Comparison of ENCODE assay signal across 1 cellular context in genomic region chr19:46600393-46601317, GRCh38.
TF ChIP-seq lines count a peak whose summit lies in the region.

No MANE protein-coding gene starts in this region.

TF ChIP-seq in HepG2, 621 proteins besides CTCF, POLR2A, EP300 and RAD21 (continued from another document and continues in another):
- TF ChIP-seq ZBTB33 (CRISPR knock-in tag; IDR thresholded peaks at IDR 0.05) (no peak), ZNF569 (CRISPR knock-in tag; IDR thresholded peaks at IDR 0.05; ENCODE audit: borderline replicate concordance) (no peak), ZNF639 (CRISPR knock-in tag; conservative IDR thresholded peaks at IDR 0.05) (peak; percentile 77; the same call in 1 of the 2 replicates), GMEB2 (CRISPR knock-in tag; IDR thresholded peaks at IDR 0.05; ENCODE audit: low read depth) (no peak), ZNF282 (IDR thresholded peaks at IDR 0.05; ENCODE audit: partially characterized antibody) (no peak), HOXA5 (CRISPR knock-in tag; IDR thresholded peaks at IDR 0.05) (peak; percentile 77; the same call in 1 of the 2 replicates), HNF4A (CRISPR knock-in tag; IDR thresholded peaks at IDR 0.05) (no peak), SOX5 (CRISPR knock-in tag; IDR thresholded peaks at IDR 0.05; ENCODE audit: borderline replicate concordance) (peak; percentile 33; the same call in 1 of the 2 replicates), RBAK (CRISPR knock-in tag; IDR thresholded peaks at IDR 0.05) (no peak), KDM5B (CRISPR knock-in tag; IDR thresholded peaks at IDR 0.05; ENCODE audit: borderline replicate concordance) (peak; percentile 34; the same call in 1 of the 2 replicates), SNAPC2 (CRISPR knock-in tag; IDR thresholded peaks at IDR 0.05) (no peak), MED8 (CRISPR knock-in tag; IDR thresholded peaks at IDR 0.05; ENCODE audit: insufficient replicate concordance) (no peak), KLF9 (CRISPR knock-in tag; IDR thresholded peaks at IDR 0.05; ENCODE audit: low read depth) (no peak; the same call in 1 of the 2 replicates), PRPF4 (IDR thresholded peaks at IDR 0.05; ENCODE audit: low read depth, low read length, poor library complexity, severe bottlenecking) (no peak), ZBTB1 (CRISPR knock-in tag; IDR thresholded peaks at IDR 0.05; ENCODE audit: borderline replicate concordance) (no peak), CHD2 (IDR thresholded peaks at IDR 0.05; ENCODE audit: low read depth, low read length) (peak; percentile 89), RORA (CRISPR knock-in tag; IDR thresholded peaks at IDR 0.05) (no peak), ZNF530 (CRISPR knock-in tag; IDR thresholded peaks at IDR 0.05; ENCODE audit: low read depth) (no peak), ZBTB26 (CRISPR knock-in tag; IDR thresholded peaks at IDR 0.05; ENCODE audit: borderline replicate concordance) (peak; percentile 19; the same call in 1 of the 2 replicates), SMAD3 (CRISPR knock-in tag; IDR thresholded peaks at IDR 0.05) (peak; percentile 52), TMF1 (CRISPR knock-in tag; IDR thresholded peaks at IDR 0.05; ENCODE audit: low read depth) (no peak), ZNF260 (CRISPR knock-in tag; IDR thresholded peaks at IDR 0.05; ENCODE audit: borderline replicate concordance, low read depth) (no peak), JUND (CRISPR knock-in tag; IDR thresholded peaks at IDR 0.05) (peak; percentile 71; the same call in 1 of the 2 replicates), NFRKB (IDR thresholded peaks at IDR 0.05) (no peak), SIX4 (CRISPR knock-in tag; IDR thresholded peaks at IDR 0.05) (peak; percentile 35; the same call in 1 of the 2 replicates), ZNF616 (CRISPR knock-in tag; IDR thresholded peaks at IDR 0.05; ENCODE audit: low read depth) (no peak), KAT2B (IDR thresholded peaks at IDR 0.05; ENCODE audit: borderline replicate concordance, low read depth, low read length) (no peak), ATF3 (CRISPR knock-in tag; IDR thresholded peaks at IDR 0.05) (no peak; the same call in 1 of the 2 replicates), POLR2G (IDR thresholded peaks at IDR 0.05; ENCODE audit: low read depth, low read length) (peak; percentile 94), ZIK1 (CRISPR knock-in tag; IDR thresholded peaks at IDR 0.05; ENCODE audit: borderline replicate concordance, low read depth) (no peak), MXI1 (IDR thresholded peaks at IDR 0.05; ENCODE audit: borderline replicate concordance, low read depth, low read length) (no peak; the same call in 2 of the 3 replicates), CEBPG (CRISPR knock-in tag; IDR thresholded peaks at IDR 0.05) (0 out of 2 replicates have a peak, but pooled peaks have one; percentile 26), BRD4 (CRISPR knock-in tag; IDR thresholded peaks at IDR 0.05) (peak; percentile 81), TARDBP (CRISPR knock-in tag; IDR thresholded peaks at IDR 0.05) (peak; percentile 73; the same call in 1 of the 2 replicates), KLF12 (CRISPR knock-in tag; IDR thresholded peaks at IDR 0.05; ENCODE audit: borderline replicate concordance) (peak; percentile 81; the same call in 1 of the 2 replicates), TRIM24 (CRISPR knock-in tag; IDR thresholded peaks at IDR 0.05) (no peak)
- TF ChIP-seq, protein P1, sequence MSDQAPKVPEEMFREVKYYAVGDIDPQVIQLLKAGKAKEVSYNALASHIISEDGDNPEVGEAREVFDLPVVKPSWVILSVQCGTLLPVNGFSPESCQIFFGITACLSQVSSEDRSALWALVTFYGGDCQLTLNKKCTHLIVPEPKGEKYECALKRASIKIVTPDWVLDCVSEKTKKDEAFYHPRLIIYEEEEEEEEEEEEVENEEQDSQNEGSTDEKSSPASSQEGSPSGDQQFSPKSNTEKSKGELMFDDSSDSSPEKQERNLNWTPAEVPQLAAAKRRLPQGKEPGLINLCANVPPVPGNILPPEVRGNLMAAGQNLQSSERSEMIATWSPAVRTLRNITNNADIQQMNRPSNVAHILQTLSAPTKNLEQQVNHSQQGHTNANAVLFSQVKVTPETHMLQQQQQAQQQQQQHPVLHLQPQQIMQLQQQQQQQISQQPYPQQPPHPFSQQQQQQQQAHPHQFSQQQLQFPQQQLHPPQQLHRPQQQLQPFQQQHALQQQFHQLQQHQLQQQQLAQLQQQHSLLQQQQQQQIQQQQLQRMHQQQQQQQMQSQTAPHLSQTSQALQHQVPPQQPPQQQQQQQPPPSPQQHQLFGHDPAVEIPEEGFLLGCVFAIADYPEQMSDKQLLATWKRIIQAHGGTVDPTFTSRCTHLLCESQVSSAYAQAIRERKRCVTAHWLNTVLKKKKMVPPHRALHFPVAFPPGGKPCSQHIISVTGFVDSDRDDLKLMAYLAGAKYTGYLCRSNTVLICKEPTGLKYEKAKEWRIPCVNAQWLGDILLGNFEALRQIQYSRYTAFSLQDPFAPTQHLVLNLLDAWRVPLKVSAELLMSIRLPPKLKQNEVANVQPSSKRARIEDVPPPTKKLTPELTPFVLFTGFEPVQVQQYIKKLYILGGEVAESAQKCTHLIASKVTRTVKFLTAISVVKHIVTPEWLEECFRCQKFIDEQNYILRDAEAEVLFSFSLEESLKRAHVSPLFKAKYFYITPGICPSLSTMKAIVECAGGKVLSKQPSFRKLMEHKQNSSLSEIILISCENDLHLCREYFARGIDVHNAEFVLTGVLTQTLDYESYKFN (CRISPR knock-in tag; conservative IDR thresholded peaks at IDR 0.05), result peak; percentile 54; the same call in 1 of the 2 replicates
- TF ChIP-seq, protein P2, sequence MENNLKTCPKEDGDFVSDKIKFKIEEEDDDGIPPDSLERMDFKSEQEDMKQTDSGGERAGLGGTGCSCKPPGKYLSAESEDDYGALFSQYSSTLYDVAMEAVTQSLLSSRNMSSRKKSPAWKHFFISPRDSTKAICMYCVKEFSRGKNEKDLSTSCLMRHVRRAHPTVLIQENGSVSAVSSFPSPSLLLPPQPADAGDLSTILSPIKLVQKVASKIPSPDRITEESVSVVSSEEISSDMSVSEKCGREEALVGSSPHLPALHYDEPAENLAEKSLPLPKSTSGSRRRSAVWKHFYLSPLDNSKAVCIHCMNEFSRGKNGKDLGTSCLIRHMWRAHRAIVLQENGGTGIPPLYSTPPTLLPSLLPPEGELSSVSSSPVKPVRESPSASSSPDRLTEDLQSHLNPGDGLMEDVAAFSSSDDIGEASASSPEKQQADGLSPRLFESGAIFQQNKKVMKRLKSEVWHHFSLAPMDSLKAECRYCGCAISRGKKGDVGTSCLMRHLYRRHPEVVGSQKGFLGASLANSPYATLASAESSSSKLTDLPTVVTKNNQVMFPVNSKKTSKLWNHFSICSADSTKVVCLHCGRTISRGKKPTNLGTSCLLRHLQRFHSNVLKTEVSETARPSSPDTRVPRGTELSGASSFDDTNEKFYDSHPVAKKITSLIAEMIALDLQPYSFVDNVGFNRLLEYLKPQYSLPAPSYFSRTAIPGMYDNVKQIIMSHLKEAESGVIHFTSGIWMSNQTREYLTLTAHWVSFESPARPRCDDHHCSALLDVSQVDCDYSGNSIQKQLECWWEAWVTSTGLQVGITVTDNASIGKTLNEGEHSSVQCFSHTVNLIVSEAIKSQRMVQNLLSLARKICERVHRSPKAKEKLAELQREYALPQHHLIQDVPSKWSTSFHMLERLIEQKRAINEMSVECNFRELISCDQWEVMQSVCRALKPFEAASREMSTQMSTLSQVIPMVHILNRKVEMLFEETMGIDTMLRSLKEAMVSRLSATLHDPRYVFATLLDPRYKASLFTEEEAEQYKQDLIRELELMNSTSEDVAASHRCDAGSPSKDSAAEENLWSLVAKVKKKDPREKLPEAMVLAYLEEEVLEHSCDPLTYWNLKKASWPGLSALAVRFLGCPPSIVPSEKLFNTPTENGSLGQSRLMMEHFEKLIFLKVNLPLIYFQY (CRISPR knock-in tag; IDR thresholded peaks at IDR 0.05; ENCODE audit: borderline replicate concordance), result peak; percentile 65; the same call in 1 of the 2 replicates
- TF ChIP-seq, protein P3, sequence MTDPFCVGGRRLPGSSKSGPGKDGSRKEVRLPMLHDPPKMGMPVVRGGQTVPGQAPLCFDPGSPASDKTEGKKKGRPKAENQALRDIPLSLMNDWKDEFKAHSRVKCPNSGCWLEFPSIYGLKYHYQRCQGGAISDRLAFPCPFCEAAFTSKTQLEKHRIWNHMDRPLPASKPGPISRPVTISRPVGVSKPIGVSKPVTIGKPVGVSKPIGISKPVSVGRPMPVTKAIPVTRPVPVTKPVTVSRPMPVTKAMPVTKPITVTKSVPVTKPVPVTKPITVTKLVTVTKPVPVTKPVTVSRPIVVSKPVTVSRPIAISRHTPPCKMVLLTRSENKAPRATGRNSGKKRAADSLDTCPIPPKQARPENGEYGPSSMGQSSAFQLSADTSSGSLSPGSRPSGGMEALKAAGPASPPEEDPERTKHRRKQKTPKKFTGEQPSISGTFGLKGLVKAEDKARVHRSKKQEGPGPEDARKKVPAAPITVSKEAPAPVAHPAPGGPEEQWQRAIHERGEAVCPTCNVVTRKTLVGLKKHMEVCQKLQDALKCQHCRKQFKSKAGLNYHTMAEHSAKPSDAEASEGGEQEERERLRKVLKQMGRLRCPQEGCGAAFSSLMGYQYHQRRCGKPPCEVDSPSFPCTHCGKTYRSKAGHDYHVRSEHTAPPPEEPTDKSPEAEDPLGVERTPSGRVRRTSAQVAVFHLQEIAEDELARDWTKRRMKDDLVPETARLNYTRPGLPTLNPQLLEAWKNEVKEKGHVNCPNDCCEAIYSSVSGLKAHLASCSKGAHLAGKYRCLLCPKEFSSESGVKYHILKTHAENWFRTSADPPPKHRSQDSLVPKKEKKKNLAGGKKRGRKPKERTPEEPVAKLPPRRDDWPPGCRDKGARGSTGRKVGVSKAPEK (CRISPR knock-in tag; IDR thresholded peaks at IDR 0.05; ENCODE audit: borderline replicate concordance), result no peak
- TF ChIP-seq, protein P4, sequence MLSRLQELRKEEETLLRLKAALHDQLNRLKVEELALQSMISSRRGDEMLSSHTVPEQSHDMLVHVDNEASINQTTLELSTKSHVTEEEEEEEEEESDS (CRISPR knock-in tag; IDR thresholded peaks at IDR 0.05; ENCODE audit: borderline replicate concordance), result no peak
- TF ChIP-seq, protein P5, sequence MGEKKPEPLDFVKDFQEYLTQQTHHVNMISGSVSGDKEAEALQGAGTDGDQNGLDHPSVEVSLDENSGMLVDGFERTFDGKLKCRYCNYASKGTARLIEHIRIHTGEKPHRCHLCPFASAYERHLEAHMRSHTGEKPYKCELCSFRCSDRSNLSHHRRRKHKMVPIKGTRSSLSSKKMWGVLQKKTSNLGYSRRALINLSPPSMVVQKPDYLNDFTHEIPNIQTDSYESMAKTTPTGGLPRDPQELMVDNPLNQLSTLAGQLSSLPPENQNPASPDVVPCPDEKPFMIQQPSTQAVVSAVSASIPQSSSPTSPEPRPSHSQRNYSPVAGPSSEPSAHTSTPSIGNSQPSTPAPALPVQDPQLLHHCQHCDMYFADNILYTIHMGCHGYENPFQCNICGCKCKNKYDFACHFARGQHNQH (CRISPR knock-in tag; IDR thresholded peaks at IDR 0.05), result peak; percentile 92
- TF ChIP-seq, protein P6, sequence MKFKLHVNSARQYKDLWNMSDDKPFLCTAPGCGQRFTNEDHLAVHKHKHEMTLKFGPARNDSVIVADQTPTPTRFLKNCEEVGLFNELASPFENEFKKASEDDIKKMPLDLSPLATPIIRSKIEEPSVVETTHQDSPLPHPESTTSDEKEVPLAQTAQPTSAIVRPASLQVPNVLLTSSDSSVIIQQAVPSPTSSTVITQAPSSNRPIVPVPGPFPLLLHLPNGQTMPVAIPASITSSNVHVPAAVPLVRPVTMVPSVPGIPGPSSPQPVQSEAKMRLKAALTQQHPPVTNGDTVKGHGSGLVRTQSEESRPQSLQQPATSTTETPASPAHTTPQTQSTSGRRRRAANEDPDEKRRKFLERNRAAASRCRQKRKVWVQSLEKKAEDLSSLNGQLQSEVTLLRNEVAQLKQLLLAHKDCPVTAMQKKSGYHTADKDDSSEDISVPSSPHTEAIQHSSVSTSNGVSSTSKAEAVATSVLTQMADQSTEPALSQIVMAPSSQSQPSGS (CRISPR knock-in tag; IDR thresholded peaks at IDR 0.05), result no peak; the same call in 1 of the 2 replicates
